In the genomic region with DNA sequence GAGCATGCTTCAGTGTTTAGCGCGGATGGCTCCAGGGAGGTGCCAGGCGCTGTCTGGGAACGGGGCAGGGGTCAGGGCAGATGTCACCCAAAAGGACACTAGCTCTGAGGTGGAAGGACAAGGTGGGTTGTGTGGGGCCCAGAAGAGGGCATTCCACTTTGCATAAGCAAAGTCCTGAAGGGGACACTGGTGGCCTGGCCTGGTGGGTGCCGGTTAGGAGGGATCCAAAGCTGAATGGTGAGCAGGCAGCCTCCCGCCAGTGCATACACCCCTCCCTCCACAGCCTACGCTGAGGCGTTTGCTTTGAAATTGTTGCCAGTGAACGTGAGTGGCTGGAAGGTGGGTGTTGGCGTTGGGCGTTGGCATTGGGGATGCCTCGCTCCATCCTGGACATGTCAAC, we compare ENCODE assay signal across 14 cellular contexts.
DNase-seq lines count a peak whose midpoint lies in the region; ATAC-seq, FAIRE-seq and TF ChIP-seq lines count a peak whose summit lies in the region.
"Had no signal": no experiment of that assay in that cellular context is flagged by ENCODE, and none has a peak within 500 bp of the region (broad histone marks: within the 10 kb centered on the region; RNA-seq: fewer than 3 reads in every experiment).

No MANE protein-coding gene starts in this region.

- peak overlapping the region; percentile 19 for H2AK5ac ChIP-seq in trophoblast cell (ENCODE audit: low read length)

- DNase-seq in HTR-8/SVneo (ENCODE audit: insufficient read length, low spot score) (no peak), trophoblast cell (no peak), PC-9 (no peak), adrenal gland (no peak)
- DNase-seq: Calu3; CD8-positive, alpha-beta T cell; DMS79 treated with DMSO at 0.1 percent for 48 hours; GF-D8; GOT3; H9 had no signal

- H3F3A ChIP-seq in PC-9 (ENCODE audit: insufficient read depth, low read depth) = peaks cover 20% of the 10 kb centered on the region

- no peak for TF ChIP-seq CTCF in VCaP (conservative IDR thresholded peaks at IDR 0.05)
- no peak for TF ChIP-seq CTCF in PC-9 (conservative IDR thresholded peaks at IDR 0.05)
- TF ChIP-seq CTCF in adrenal gland (IDR thresholded peaks at IDR 0.05) = no peak

- H3K4me1 ChIP-seq in trophoblast cell (ENCODE audit: control insufficient read depth in 1 of 2, insufficient read depth in 2 of 2, low read length in 2 of 2) = peaks cover 41 to 47% of the 10 kb centered on the region in 2 experiments
- peaks cover 34% of the 10 kb centered on the region for H3K4me1 ChIP-seq in PC-9 (replicated peaks; ENCODE audit: insufficient read depth)
- H3K4me1 ChIP-seq in adrenal gland (replicated peaks in 1 of 2) = no peaks in the 10 kb centered on the region
- H3K4me1 ChIP-seq: BLaER1 had no signal

- TF ChIP-seq POLR2A in adrenal gland (IDR thresholded peaks at IDR 0.05) = no peak

- no peak overlapping the region for H4K12ac ChIP-seq in trophoblast cell (ENCODE audit: low read depth, low read length)

- no peak overlapping the region for H3K4ac ChIP-seq in trophoblast cell (ENCODE audit: low read depth, low read length)

- peak overlapping the region; percentile 27 for H3K18ac ChIP-seq in trophoblast cell (ENCODE audit: low read length)

- peak overlapping the region; percentile 78 for H2BK12ac ChIP-seq in trophoblast cell (ENCODE audit: low read length)

- FAIRE-seq in HTR-8/SVneo (lab: Jason Lieb, UNC) = peak; percentile 36
- FAIRE-seq: HepG2 had no signal

- H3K79me1 ChIP-seq in trophoblast cell (ENCODE audit: low read length) = peaks cover 51% of the 10 kb centered on the region

- H3K27me3 ChIP-seq in trophoblast cell (ENCODE audit: insufficient read depth, low read length) (no peaks in the 10 kb centered on the region), PC-9 (ENCODE audit: insufficient read depth, low read depth) (no peaks in the 10 kb centered on the region), adrenal gland (peaks cover 13% of the 10 kb centered on the region)

- H3K79me2 ChIP-seq in trophoblast cell (ENCODE audit: control insufficient read depth, insufficient read depth, low read length, poor library complexity) (peaks cover 5% of the 10 kb centered on the region), PC-9 (ENCODE audit: low read depth) (no peaks in the 10 kb centered on the region)

- H3K4me2 ChIP-seq in trophoblast cell (ENCODE audit: low read length) (no peak overlapping the region), PC-9 (no peak overlapping the region)
- H3K4me2 ChIP-seq: BLaER1 had no signal

- CTCF ChIA-PET in PC-9 (lab: Charles Lee) = no interaction called here

- no peak overlapping the region for H4K8ac ChIP-seq in trophoblast cell (ENCODE audit: low read depth, low read length)

- peak overlapping the region; percentile 79 for H4K91ac ChIP-seq in trophoblast cell (ENCODE audit: low read depth, low read length)

- no peak overlapping the region for H3K23ac ChIP-seq in trophoblast cell (ENCODE audit: low read length)

- H3K36me3 ChIP-seq in trophoblast cell (ENCODE audit: control insufficient read depth in 1 of 2, insufficient read depth in 2 of 2, low read length in 2 of 2) (no peaks in the 10 kb centered on the region), PC-9 (ENCODE audit: low read depth) (no peaks in the 10 kb centered on the region), adrenal gland (replicated peaks in 1 of 2) (no peaks in the 10 kb centered on the region)
- H3K36me3 ChIP-seq: BLaER1 had no signal

- H3K14ac ChIP-seq in trophoblast cell (ENCODE audit: low read length) = peak overlapping the region; percentile 40

- H3K9me3 ChIP-seq in trophoblast cell (ENCODE audit: insufficient read depth, low read depth, low read length) = peaks cover 3% of the 10 kb centered on the region
- peaks cover 13% of the 10 kb centered on the region; the same call in 1 of the 2 replicates for H3K9me3 ChIP-seq in PC-9 (ENCODE audit: insufficient read depth, low read depth)
- H3K9me3 ChIP-seq in adrenal gland (replicated peaks in 1 of 3) = peaks cover 0 to 4% (median 0%) of the 10 kb centered on the region in 3 donors

- BruUV-seq in PC-9 (replicated peaks; lab: Mats Ljungman, UMichigan) = no TSS peak

- no peak overlapping the region for H3K9ac ChIP-seq in trophoblast cell (ENCODE audit: low read length)
- H3K9ac ChIP-seq: BLaER1 had no signal

- H3K9me2 ChIP-seq in PC-9 (ENCODE audit: insufficient read depth) = no peaks in the 10 kb centered on the region

- ATAC-seq in activated CD4-positive, CD25-positive, alpha-beta regulatory T cell treated with anti-CD3 and anti-CD28 coated beads, Interleukin-2, amount 50 U/mL, for 24 hours = no peak
- ATAC-seq: CD8-positive, alpha-beta T cell; HepG2 had no signal

- H2AFZ ChIP-seq in trophoblast cell (ENCODE audit: insufficient read depth, low read length, poor library complexity) = no peak overlapping the region
- H2AFZ ChIP-seq in PC-9 = no peak overlapping the region

- no peaks in the 10 kb centered on the region for H4K20me1 ChIP-seq in PC-9 (ENCODE audit: insufficient read depth)
- H4K20me1 ChIP-seq: BLaER1 had no signal

- intact Hi-C loops in PC-9 (cut with micrococcal nuclease; ENCODE audit: unreplicated experiment) = no loop called here
- intact Hi-C loops in adrenal gland (cut with DNase I) = no loop called here

- H3K4me3 ChIP-seq in trophoblast cell (ENCODE audit: low read depth, low read length) (no peak overlapping the region), PC-9 (no peak overlapping the region), adrenal gland (no peak overlapping the region)
- H3K4me3 ChIP-seq: BLaER1 had no signal

- peak overlapping the region; percentile 62 for H2BK120ac ChIP-seq in trophoblast cell (ENCODE audit: insufficient read depth, low read length, poor library complexity)

- WGBS in trophoblast cell (ENCODE audit: extremely low coverage, insufficient coverage, insufficient read length) = no CpG with 5 or more reads among the region's 12 CpGs
- 74 to 85% (median 76%) methylated on average over 11 to 12 of the region's 12 CpGs for whole genome bisulfite sequencing in adrenal gland, 4 donors

- H3K27ac ChIP-seq in VCaP (peak overlapping the region; percentile 14; the same call in 1 of the 2 replicates), trophoblast cell (ENCODE audit: low read depth, low read length) (no peak overlapping the region), PC-9 (no peak overlapping the region), adrenal gland (no peak overlapping the region)
- H3K27ac ChIP-seq: BLaER1 had no signal

- peak overlapping the region; percentile 2 for H2BK5ac ChIP-seq in trophoblast cell (ENCODE audit: low read depth, low read length, poor library complexity)

- POLR2A ChIA-PET in PC-9 (lab: Charles Lee; ENCODE audit: unreplicated experiment) = no interaction called here
